ENCODE assay signal across 38 cellular contexts in genomic region chr4:25525896-25526295, GRCh38.
"Had no signal": no experiment of that assay in that cellular context is flagged by ENCODE, and none has a peak within 500 bp of the region (broad histone marks: within the 10 kb centered on the region; RNA-seq: fewer than 3 reads in every experiment).

No MANE protein-coding gene starts in this region.

- H3K4me3 ChIP-seq: adrenal gland, ascending aorta, body of pancreas, breast epithelium, cardiac muscle cell had no signal

- H3K36me3 Mint-ChIP-seq: activated naive CD4-positive, alpha-beta T cell treated with anti-CD3 and anti-CD28 coated beads, Interleukin-2, amount 10 ng/mL, durations not matched to agents 7 days and 5 days; activated naive CD4-positive, alpha-beta T cell treated with anti-CD3 and anti-CD28 coated beads, Interleukin-2, amount 50 U/mL, for 24 hours; activated naive CD4-positive, alpha-beta T cell treated with anti-CD3 and anti-CD28 coated beads, Interleukin-2, amount 50 U/mL, for 72 hours; activated naive CD8-positive, alpha-beta T cell; activated naive CD8-positive, alpha-beta T cell treated with anti-CD3 and anti-CD28 coated beads for 36 hours; activated naive CD8-positive, alpha-beta T cell treated with anti-CD3 and anti-CD28 coated beads, Interleukin-2, amount 10 ng/mL, durations not matched to agents 7 days and 5 days; brain had no signal

- H3K27me3 ChIP-seq: adrenal gland, ascending aorta, body of pancreas, brain microvascular endothelial cell, breast epithelium, cardiac muscle cell had no signal

- DNase-seq: activated effector memory CD4-positive, alpha-beta T cell treated with anti-CD3 and anti-CD28 coated beads, Interleukin-2, amount 50 U/mL, for 16 hours; activated effector memory CD4-positive, alpha-beta T cell treated with Interleukin-2 at 50 U/mL for 16 hours; activated gamma-delta T cell; activated gamma-delta T cell treated with Interleukin-2 at 50 U/mL for 16 hours; activated naive CD4-positive, alpha-beta T cell; activated naive CD4-positive, alpha-beta T cell treated with anti-CD3 and anti-CD28 coated beads for 36 hours; activated naive CD4-positive, alpha-beta T cell treated with anti-CD3 and anti-CD28 coated beads, Interleukin-2, amount 10 ng/mL, durations not matched to agents 7 days and 5 days; activated naive CD4-positive, alpha-beta T cell treated with anti-CD3 and anti-CD28 coated beads, Interleukin-2, amount 50 U/mL, for 16 hours; activated naive CD4-positive, alpha-beta T cell treated with Interleukin-2 at 50 U/mL for 16 hours; activated naive CD8-positive, alpha-beta T cell treated with anti-CD3 and anti-CD28 coated beads for 36 hours; activated naive CD8-positive, alpha-beta T cell treated with anti-CD3 and anti-CD28 coated beads, Interleukin-2, amount 10 ng/mL, durations not matched to agents 7 days and 5 days; activated naive CD8-positive, alpha-beta T cell treated with anti-CD3 and anti-CD28 coated beads, Interleukin-2, amount 50 U/mL, for 24 hours; activated T-cell treated with anti-CD3 and anti-CD28 coated beads, Interleukin-2, amount 50 U/mL, for 1 hour; activated T-cell treated with anti-CD3 and anti-CD28 coated beads, Interleukin-2, amount 50 U/mL, for 24 hours; activated T-cell treated with anti-CD3 and anti-CD28 coated beads, Interleukin-2, amount 50 U/mL, for 4 hours; activated T-cell treated with anti-CD3 and anti-CD28 coated beads, Interleukin-2, amount 50 U/mL, for 48 hours; activated T-cell treated with anti-CD3 and anti-CD28 coated beads, Interleukin-2, amount 50 U/mL, for 72 hours; adrenal gland; amniotic stem cell; amygdala; anterior cingulate cortex; aorta; body of pancreas; brain microvascular endothelial cell; caudate nucleus; central memory CD4-positive, alpha-beta T cell; cerebellar nuclear complex had no signal

- H3K9me3 ChIP-seq: adrenal gland, ascending aorta, body of pancreas, breast epithelium had no signal

- H3K27ac ChIP-seq: adrenal gland, ascending aorta, brain microvascular endothelial cell, breast epithelium, cardiac muscle cell had no signal

- H3K4me3 Mint-ChIP-seq: activated naive CD4-positive, alpha-beta T cell treated with anti-CD3 and anti-CD28 coated beads for 36 hours; activated naive CD4-positive, alpha-beta T cell treated with anti-CD3 and anti-CD28 coated beads, Interleukin-2, amount 10 ng/mL, durations not matched to agents 7 days and 5 days; activated naive CD4-positive, alpha-beta T cell treated with anti-CD3 and anti-CD28 coated beads, Interleukin-2, amount 50 U/mL, for 24 hours; activated naive CD8-positive, alpha-beta T cell; activated naive CD8-positive, alpha-beta T cell treated with anti-CD3 and anti-CD28 coated beads for 36 hours; activated naive CD8-positive, alpha-beta T cell treated with anti-CD3 and anti-CD28 coated beads, Interleukin-2, amount 10 ng/mL, durations not matched to agents 7 days and 5 days; activated naive CD8-positive, alpha-beta T cell treated with anti-CD3 and anti-CD28 coated beads, Interleukin-2, amount 50 U/mL, for 24 hours; activated T-cell treated with anti-CD3 and anti-CD28 coated beads, Interleukin-2, amount 50 U/mL, for 24 hours; activated T-cell treated with anti-CD3 and anti-CD28 coated beads, Interleukin-2, amount 50 U/mL, for 4 hours; activated T-cell treated with anti-CD3 and anti-CD28 coated beads, Interleukin-2, amount 50 U/mL, for 72 hours; activated T-helper 1 cell treated with anti-CD3 and anti-CD28 coated beads, Interleukin-12 subunit alpha, Interleukin-12 subunit beta, Interleukin-2, Interleukin-4 antibody, amounts not matched to agents 30 ng/mL and 10 ng/mL and 1 ng/mL, durations not matched to agents 14 hours and 24 hours and 36 hours; activated T-helper 17 cell treated with anti-CD3 and anti-CD28 coated beads, Interleukin-2, amount 50 U/mL, for 72 hours; brain; central memory CD8-positive, alpha-beta T cell had no signal

- H3K4me1 Mint-ChIP-seq: activated naive CD4-positive, alpha-beta T cell treated with anti-CD3 and anti-CD28 coated beads, Interleukin-2, amount 10 ng/mL, durations not matched to agents 7 days and 5 days; activated naive CD4-positive, alpha-beta T cell treated with anti-CD3 and anti-CD28 coated beads, Interleukin-2, amount 50 U/mL, for 24 hours; activated naive CD8-positive, alpha-beta T cell treated with anti-CD3 and anti-CD28 coated beads for 36 hours; activated naive CD8-positive, alpha-beta T cell treated with anti-CD3 and anti-CD28 coated beads, Interleukin-2, amount 10 ng/mL, durations not matched to agents 7 days and 5 days; activated naive CD8-positive, alpha-beta T cell treated with anti-CD3 and anti-CD28 coated beads, Interleukin-2, amount 50 U/mL, for 24 hours; activated T-helper 17 cell treated with anti-CD3 and anti-CD28 coated beads, Interleukin-2, amount 50 U/mL, for 72 hours; central memory CD8-positive, alpha-beta T cell had no signal

- H3K4me1 ChIP-seq: ascending aorta, breast epithelium had no signal

- H3K27ac Mint-ChIP-seq: activated naive CD4-positive, alpha-beta T cell treated with anti-CD3 and anti-CD28 coated beads for 36 hours; activated naive CD4-positive, alpha-beta T cell treated with anti-CD3 and anti-CD28 coated beads, Interleukin-2, amount 10 ng/mL, durations not matched to agents 7 days and 5 days; activated naive CD4-positive, alpha-beta T cell treated with anti-CD3 and anti-CD28 coated beads, Interleukin-2, amount 50 U/mL, for 24 hours; activated naive CD4-positive, alpha-beta T cell treated with anti-CD3 and anti-CD28 coated beads, Interleukin-2, amount 50 U/mL, for 72 hours; activated naive CD8-positive, alpha-beta T cell; activated naive CD8-positive, alpha-beta T cell treated with anti-CD3 and anti-CD28 coated beads for 36 hours; activated naive CD8-positive, alpha-beta T cell treated with anti-CD3 and anti-CD28 coated beads, Interleukin-2, amount 10 ng/mL, durations not matched to agents 7 days and 5 days; activated naive CD8-positive, alpha-beta T cell treated with anti-CD3 and anti-CD28 coated beads, Interleukin-2, amount 50 U/mL, for 24 hours; activated T-cell treated with anti-CD3 and anti-CD28 coated beads, Interleukin-2, amount 50 U/mL, for 24 hours; activated T-cell treated with anti-CD3 and anti-CD28 coated beads, Interleukin-2, amount 50 U/mL, for 72 hours; activated T-helper 1 cell treated with anti-CD3 and anti-CD28 coated beads, Interleukin-12 subunit alpha, Interleukin-12 subunit beta, Interleukin-2, Interleukin-4 antibody, amounts not matched to agents 30 ng/mL and 10 ng/mL and 1 ng/mL, durations not matched to agents 14 hours and 24 hours and 36 hours; activated T-helper 17 cell treated with anti-CD3 and anti-CD28 coated beads, Interleukin-2, amount 50 U/mL, for 72 hours; activated T-helper 2 cell treated with anti-CD3 and anti-CD28 coated beads, Interferon-gamma antibody, Interleukin-2, Interleukin-4, amounts not matched to agents 10 μg/mL and 5 μg/mL and 100 μg/mL, durations not matched to agents 14 hours and 24 hours and 36 hours had no signal

- H3K27me3 Mint-ChIP-seq: activated naive CD4-positive, alpha-beta T cell treated with anti-CD3 and anti-CD28 coated beads, Interleukin-2, amount 10 ng/mL, durations not matched to agents 7 days and 5 days; activated naive CD4-positive, alpha-beta T cell treated with anti-CD3 and anti-CD28 coated beads, Interleukin-2, amount 50 U/mL, for 24 hours; brain had no signal

- H3K9me3 Mint-ChIP-seq: activated naive CD4-positive, alpha-beta T cell treated with anti-CD3 and anti-CD28 coated beads for 36 hours; activated naive CD4-positive, alpha-beta T cell treated with anti-CD3 and anti-CD28 coated beads, Interleukin-2, amount 10 ng/mL, durations not matched to agents 7 days and 5 days; activated naive CD4-positive, alpha-beta T cell treated with anti-CD3 and anti-CD28 coated beads, Interleukin-2, amount 50 U/mL, for 24 hours; activated naive CD4-positive, alpha-beta T cell treated with anti-CD3 and anti-CD28 coated beads, Interleukin-2, amount 50 U/mL, for 72 hours; activated naive CD8-positive, alpha-beta T cell treated with anti-CD3 and anti-CD28 coated beads for 36 hours; activated naive CD8-positive, alpha-beta T cell treated with anti-CD3 and anti-CD28 coated beads, Interleukin-2, amount 10 ng/mL, durations not matched to agents 7 days and 5 days; activated naive CD8-positive, alpha-beta T cell treated with anti-CD3 and anti-CD28 coated beads, Interleukin-2, amount 50 U/mL, for 24 hours; activated T-cell treated with anti-CD3 and anti-CD28 coated beads, Interleukin-2, amount 50 U/mL, for 24 hours; activated T-cell treated with anti-CD3 and anti-CD28 coated beads, Interleukin-2, amount 50 U/mL, for 4 hours; activated T-helper 1 cell treated with anti-CD3 and anti-CD28 coated beads, Interleukin-12 subunit alpha, Interleukin-12 subunit beta, Interleukin-2, Interleukin-4 antibody, amounts not matched to agents 30 ng/mL and 10 ng/mL and 1 ng/mL, durations not matched to agents 14 hours and 24 hours and 36 hours; activated T-helper 17 cell treated with anti-CD3 and anti-CD28 coated beads, Interleukin-2, amount 50 U/mL, for 72 hours; activated T-helper 2 cell treated with anti-CD3 and anti-CD28 coated beads, Interferon-gamma antibody, Interleukin-2, Interleukin-4, amounts not matched to agents 10 μg/mL and 5 μg/mL and 100 μg/mL, durations not matched to agents 14 hours and 24 hours and 36 hours; brain; central memory CD8-positive, alpha-beta T cell had no signal

- H3K36me3 ChIP-seq: adrenal gland, ascending aorta, brain microvascular endothelial cell, breast epithelium, cardiac muscle cell had no signal
